Comparison of ENCODE assay signal across 8 cellular contexts in the genomic region with DNA sequence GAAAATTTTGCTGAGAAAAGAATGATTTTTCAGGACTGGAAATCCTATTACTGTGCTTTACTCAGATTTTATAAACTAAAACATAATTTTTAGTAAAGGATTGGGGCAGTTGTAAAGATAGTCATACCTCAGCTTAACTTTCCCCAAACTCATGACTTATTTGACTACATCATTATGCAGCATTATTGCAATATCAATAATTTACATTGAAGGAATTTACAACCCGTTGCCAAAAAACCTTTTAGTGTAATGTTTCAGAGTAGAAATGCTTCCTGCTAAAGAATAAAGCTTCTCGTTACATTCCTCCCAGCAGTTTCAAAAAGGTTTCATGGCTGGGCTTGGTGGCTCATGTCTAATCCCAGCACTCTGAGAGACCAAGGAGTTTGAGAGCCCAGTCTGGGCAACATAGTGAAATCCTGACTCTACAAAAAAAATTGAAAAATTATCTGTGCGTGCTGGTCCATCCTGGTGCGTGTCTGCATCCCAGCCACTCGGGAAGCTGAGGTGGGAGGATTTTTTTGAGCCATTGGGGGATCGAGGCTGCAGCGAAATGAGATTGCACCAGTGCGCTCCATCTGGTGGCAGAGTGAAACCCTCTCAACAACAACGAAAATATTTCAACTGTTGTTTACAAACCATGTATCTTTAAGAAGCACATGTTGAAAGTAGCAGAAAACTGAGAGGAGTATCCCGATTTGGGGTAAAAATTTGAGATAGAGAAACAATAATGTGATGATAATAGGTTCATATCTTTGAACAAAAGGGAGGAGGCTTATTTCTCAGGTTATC. TPM values are rescaled to one million over a fixed set of nuclear protein-coding genes. Genes with fewer than 3 reads are reported as not detected.
DNase-seq lines count a peak whose midpoint lies in the region; ATAC-seq, FAIRE-seq and TF ChIP-seq lines count a peak whose summit lies in the region.

No MANE protein-coding gene starts in this region.

- peaks cover 66% of the 10 kb centered on the region for H4K20me1 ChIP-seq in DOHH2 (ENCODE audit: control insufficient read depth, insufficient read depth, low read depth, low read length)
- H4K20me1 ChIP-seq in IMR-90 (ENCODE audit: insufficient read depth, low read length): peaks cover 88% of the 10 kb centered on the region

- H3K23ac ChIP-seq in IMR-90 (ENCODE audit: low read depth, low read length): no peak overlapping the region

- H3K18ac ChIP-seq in IMR-90 (ENCODE audit: low read depth, low read length): no peak overlapping the region

- no peak overlapping the region for H2AK5ac ChIP-seq in IMR-90 (ENCODE audit: low read depth, low read length)

- 0 out of 4 replicates have a peak overlapping the region, but pooled peaks of 1 of the 2 experiments have one; percentile 8 for H4K8ac ChIP-seq in IMR-90 (ENCODE audit: low read depth in 2 of 2, low read length in 2 of 2)

- H3K9me1 ChIP-seq in IMR-90 (ENCODE audit: insufficient read depth, low read length): peaks cover 6% of the 10 kb centered on the region; the same call in 1 of the 2 replicates

- POLR2A ChIA-PET in IMR-90 (lab: Charles Lee; ENCODE audit: unreplicated experiment): no interaction called here

- H2BK15ac ChIP-seq in IMR-90 (ENCODE audit: low read depth, low read length): no peak overlapping the region

- H3K36me3 ChIP-seq in DOHH2 (ENCODE audit: control insufficient read depth, low read length) (peaks cover 82% of the 10 kb centered on the region), IMR-90 (ENCODE audit: control insufficient read depth, insufficient read depth, low read length) (no peaks in the 10 kb centered on the region), rectal smooth muscle tissue (ENCODE audit: control insufficient read depth, insufficient read depth, low read length) (no peaks in the 10 kb centered on the region)

- peaks cover 100% of the 10 kb centered on the region for H3K79me2 ChIP-seq in DOHH2 (ENCODE audit: control insufficient read depth, low read length)

- no peak overlapping the region for H2AFZ ChIP-seq in IMR-90 (replicated peaks; ENCODE audit: low read length, poor library complexity)

- peak; percentile 57 for TF ChIP-seq RAD21 in IMR-90 (IDR thresholded peaks at IDR 0.05; ENCODE audit: low read length)

- BruUV-seq in IMR-90 (replicated peaks; lab: Mats Ljungman, UMichigan): no TSS peak

- peaks cover 88% of the 10 kb centered on the region for H3K36me3 Mint-ChIP-seq in activated T-cell treated with anti-CD3 and anti-CD28 coated beads, Interleukin-2, amount 50 U/mL, for 24 hours (ENCODE audit: low read depth)

- H3K4me3 ChIP-seq in DOHH2 (ENCODE audit: low read length) (peak overlapping the region; percentile 94), IMR-90 (ENCODE audit: insufficient read depth, low read depth, low read length) (peak overlapping the region; percentile 3; the same call in 1 of the 2 replicates), foreskin fibroblast (ENCODE audit: low read depth in 1 of 2, low read length in 2 of 2) (peak overlapping the region; percentile 22 to 37), rectal smooth muscle tissue (ENCODE audit: low read length) (peak overlapping the region; percentile 43)

- H3K27me3 ChIP-seq in DOHH2 (ENCODE audit: control insufficient read depth, low read length) (no peaks in the 10 kb centered on the region), IMR-90 (ENCODE audit: control insufficient read depth, insufficient read depth, low read length) (no peaks in the 10 kb centered on the region), rectal smooth muscle tissue (ENCODE audit: control insufficient read depth, insufficient read depth, low read length) (no peaks in the 10 kb centered on the region)

- H3K4me1 ChIP-seq in DOHH2 (ENCODE audit: control insufficient read depth, low read length): peaks cover 68% of the 10 kb centered on the region
- H3K4me1 ChIP-seq in IMR-90 (ENCODE audit: control insufficient read depth, insufficient read depth, low read length): peaks cover 12% of the 10 kb centered on the region
- peaks cover 30% of the 10 kb centered on the region for H3K4me1 ChIP-seq in rectal smooth muscle tissue (ENCODE audit: control insufficient read depth, insufficient read depth, low read length)

- no peaks in the 10 kb centered on the region for H3K9me3 Mint-ChIP-seq in activated T-cell treated with anti-CD3 and anti-CD28 coated beads, Interleukin-2, amount 50 U/mL, for 24 hours

- H3K4me1 Mint-ChIP-seq in activated T-cell treated with anti-CD3 and anti-CD28 coated beads, Interleukin-2, amount 50 U/mL, for 24 hours (ENCODE audit: low read depth): peaks cover 71% of the 10 kb centered on the region

- intact Hi-C loops in IMR-90 (cut with micrococcal nuclease): loop anchor here (1.0 to 5.0 kb wide), 3 partner anchors 177 to 351 kb away; no protein-coding TSS in a partner anchor

- no peak overlapping the region for H3K4ac ChIP-seq in IMR-90 (ENCODE audit: low read depth, low read length)

- peak overlapping the region; percentile 38; the same call in 1 of the 2 replicates for H3K14ac ChIP-seq in IMR-90 (replicated peaks; ENCODE audit: low read depth, low read length)

- H2BK20ac ChIP-seq in IMR-90 (ENCODE audit: low read depth, low read length): no peak overlapping the region

- H3K9ac ChIP-seq in IMR-90 (ENCODE audit: low read depth, low read length) (peak overlapping the region; percentile 39), rectal smooth muscle tissue (ENCODE audit: low read length) (no peak overlapping the region)

- peak overlapping the region; percentile 89 for H3K27ac Mint-ChIP-seq in activated T-cell treated with anti-CD3 and anti-CD28 coated beads, Interleukin-2, amount 50 U/mL, for 24 hours

- in situ Hi-C loops in IMR-90 (cut with MboI; ENCODE audit: low sequenced_read_pairs): loop anchor here (5.0 kb wide), 2 partner anchors 62 to 73 kb away; a partner anchor contains a TSS

- no peak for TF ChIP-seq POLR2A in IMR-90 (IDR thresholded peaks at IDR 0.05; ENCODE audit: low read depth, low read length)
- no peak for TF ChIP-seq POLR2A in H54 (IDR thresholded peaks at IDR 0.05; ENCODE audit: low read depth, low read length)

- no peaks in the 10 kb centered on the region for H3K27me3 Mint-ChIP-seq in activated T-cell treated with anti-CD3 and anti-CD28 coated beads, Interleukin-2, amount 50 U/mL, for 24 hours

- no peak overlapping the region for H3K56ac ChIP-seq in IMR-90 (ENCODE audit: extremely low read depth, insufficient read depth, low read length)

- no CpG with 5 or more reads among the region's 10 CpGs for WGBS in IMR-90 (ENCODE audit: extremely low coverage in 2 of 2, insufficient read length in 1 of 2), 2 experiments

- CTCF ChIA-PET in IMR-90 (lab: Yijun Ruan, JAX): interaction anchor here (0.6 to 1.6 kb wide), 8 partner anchors 117 to 364 kb away, joined by 3 to 4 read pairs (median 3); no protein-coding TSS in a partner anchor

- H3K9me2 ChIP-seq in DOHH2 (replicated peaks; ENCODE audit: control insufficient read depth, low read length): no peaks in the 10 kb centered on the region

- H3K9me3 ChIP-seq in DOHH2 (ENCODE audit: control insufficient read depth, insufficient read depth, low read length) (no peaks in the 10 kb centered on the region), IMR-90 (ENCODE audit: control insufficient read depth, insufficient read depth, low read length) (no peaks in the 10 kb centered on the region)

- H3K27ac ChIP-seq in DOHH2 (ENCODE audit: low read depth, low read length) (no peak overlapping the region), IMR-90 (ENCODE audit: insufficient read depth, low read length) (peak overlapping the region; percentile 53; the same call in 1 of the 2 replicates), rectal smooth muscle tissue (ENCODE audit: low read depth, low read length) (no peak overlapping the region)

- peak overlapping the region; percentile 98 for H3K4me3 Mint-ChIP-seq in activated T-cell treated with anti-CD3 and anti-CD28 coated beads, Interleukin-2, amount 50 U/mL, for 24 hours

- H3K4me2 ChIP-seq in DOHH2 (ENCODE audit: low read length): peak overlapping the region; percentile 89
- H3K4me2 ChIP-seq in IMR-90 (ENCODE audit: low read depth, low read length): peak overlapping the region; percentile 47

- no peak overlapping the region for H2AK9ac ChIP-seq in IMR-90 (replicated peaks; ENCODE audit: low read depth, low read length, poor library complexity)

- no peak overlapping the region for H2BK120ac ChIP-seq in IMR-90 (ENCODE audit: low read depth, low read length)

- ATAC-seq in IMR-90 (ENCODE audit: low read depth) (no peak; the same call in 1 of the 2 replicates), GM19452 (IDR thresholded peaks at IDR 0.05; ENCODE audit: unreplicated experiment) (no peak), GM19395 (IDR thresholded peaks at IDR 0.05; ENCODE audit: unreplicated experiment) (no peak)

- no peak overlapping the region for H4K91ac ChIP-seq in IMR-90 (ENCODE audit: insufficient read depth, low read depth, low read length)

- peaks cover 0 to 26% of the 10 kb centered on the region in 2 experiments; a peak in 2 of 4 replicates for H3K79me1 ChIP-seq in IMR-90 (ENCODE audit: low read depth in 1 of 2, low read length in 2 of 2)

- H2BK5ac ChIP-seq in IMR-90 (ENCODE audit: low read depth, low read length, poor library complexity, severe bottlenecking): peak overlapping the region; percentile 31

- H3F3A ChIP-seq in DOHH2 (ENCODE audit: control insufficient read depth, insufficient read depth): no peaks in the 10 kb centered on the region; the same call in 1 of the 2 replicates

- TF ChIP-seq CTCF in DOHH2 (IDR thresholded peaks at IDR 0.05; ENCODE audit: low read depth, low read length, poor library complexity, severe bottlenecking): peak; percentile 84
- peak; percentile 56 for TF ChIP-seq CTCF in IMR-90 (conservative IDR thresholded peaks at IDR 0.05; ENCODE audit: low read depth, low read length)
- peak; percentile 47 for TF ChIP-seq CTCF in foreskin fibroblast (IDR thresholded peaks at IDR 0.05; ENCODE audit: low read depth, low read length)

- DNase-seq in IMR-90 (peak; percentile 59), foreskin fibroblast (peak; percentile 39 to 74), H54 (ENCODE audit: insufficient read length, low spot score) (no peak)
- DNase-seq in activated T-cell treated with anti-CD3 and anti-CD28 coated beads, Interleukin-2, amount 50 U/mL, for 24 hours: no peak

- H4K5ac ChIP-seq in IMR-90 (ENCODE audit: low read depth, low read length): no peak overlapping the region

- dilution Hi-C loops in IMR-90 (cut with HindIII; ENCODE audit: low sequenced_read_pairs, unreplicated experiment): no loop called here

- FAIRE-seq in H54 (lab: Jason Lieb, UNC): no peak

TF ChIP-seq in IMR-90, 13 proteins besides CTCF, POLR2A, EP300 and RAD21:
- TF ChIP-seq CHD1 (IDR thresholded peaks at IDR 0.05; ENCODE audit: low read depth, low read length) (no peak), SMC3 (IDR thresholded peaks at IDR 0.05; ENCODE audit: low read depth, low read length) (peak; percentile 67), CEBPB (IDR thresholded peaks at IDR 0.05; ENCODE audit: low read depth, low read length) (0 out of 2 replicates have a peak, but pooled peaks have one; percentile 10), NFE2L2 (IDR thresholded peaks at IDR 0.05; ENCODE audit: low read depth, low read length) (no peak)
TF ChIP-seq in IMR-90: peak in this region for 2.

RNA-seq across cellular contexts. Expression of a gene that starts 4.4 kb away (rescaled TPM):
- 65.8 and 117 TPM in 2 replicates for total RNA-seq in IMR-90 (2012; rRNA removed)
- 32.2 TPM in 2 replicates for polyA plus RNA-seq in IMR-90 (2012; rRNA removed)
- 3.7 and 14.1 TPM in 2 replicates for polyA plus RNA-seq in IMR-90 (2012; cell fraction: cytosol; rRNA removed)
- polyA plus RNA-seq in IMR-90 (2012; cell fraction: nucleus; rRNA removed; ENCODE audit: low replicate concordance): 1.5 and 17.5 TPM in 2 replicates

Comparison
In these comparisons a context has a peak if more than half of its experiments do, and no peak if none do; other contexts are left out.
1. H3K4me3 ChIP-seq: peak in every context shown above with its lines; median percentile 94 in DOHH2; 43 in rectal smooth muscle tissue; 30 in foreskin fibroblast; 3 in IMR-90.
2. DNase-seq: peak in IMR-90 (single experiment) and foreskin fibroblast (2 of 2); none in activated T-cell treated with anti-CD3 and anti-CD28 coated beads, Interleukin-2, amount 50 U/mL, for 24 hours (single experiment) and H54 (single experiment).
3. Peak in every context shown above with its lines, with median percentiles within 50 percentile points of each other: CTCF ChIP-seq.